In the genomic region with DNA sequence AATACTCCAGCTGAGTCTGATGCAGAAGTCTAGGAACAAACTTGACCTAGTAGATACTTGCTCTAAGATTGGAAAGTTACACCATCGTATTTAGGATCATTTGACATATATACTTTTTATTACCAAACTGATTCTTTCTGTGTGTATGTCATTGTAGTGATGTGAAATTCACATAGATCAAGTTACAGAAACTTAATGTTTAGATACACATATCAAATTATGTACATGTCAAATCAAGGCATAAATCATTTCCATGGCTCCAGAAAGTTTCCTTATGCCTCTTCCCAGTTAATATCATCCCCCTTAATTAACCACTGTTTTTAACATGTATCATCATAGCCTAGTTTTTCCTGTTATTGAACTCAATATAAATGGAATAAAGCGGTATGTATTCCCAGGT, we compare ENCODE assay signal across 25 cellular contexts.
"Had no signal": no experiment of that assay in that cellular context is flagged by ENCODE, and none has a peak within 500 bp of the region (broad histone marks: within the 10 kb centered on the region; RNA-seq: fewer than 3 reads in every experiment).

No MANE protein-coding gene starts in this region.

- H3K27me3 ChIP-seq: left lung, sigmoid colon, thyroid gland had no signal

- H3K27ac ChIP-seq: left lung, sigmoid colon, thyroid gland had no signal

- DNase-seq: activated B cell treated with CpG ODN at 0.5 μM for 24 hours; activated CD4-positive, alpha-beta memory T cell treated with anti-CD3 and anti-CD28 coated beads, Interleukin-2, amount 10 ng/mL, durations not matched to agents 7 days and 5 days; activated CD4-positive, alpha-beta T cell treated with anti-CD3 and anti-CD28 coated beads for 48 hours; activated CD8-positive, alpha-beta memory T cell treated with anti-CD3 and anti-CD28 coated beads, Interleukin-2, amount 10 ng/mL, durations not matched to agents 7 days and 5 days; activated naive CD4-positive, alpha-beta T cell; activated naive CD8-positive, alpha-beta T cell treated with anti-CD3 and anti-CD28 coated beads, Interleukin-2, amount 10 ng/mL, durations not matched to agents 7 days and 5 days; activated T-cell treated with anti-CD3 and anti-CD28 coated beads, Interleukin-2, amount 50 U/mL, for 1 hour; aorta; effector CD8-positive, alpha-beta T cell; hypothalamus; kidney; left lung; nephron progenitor cell; nucleus accumbens; posterior cingulate gyrus; sigmoid colon; stimulated activated CD4-positive, alpha-beta T cell treated with anti-CD3 and anti-CD28 coated beads, Interleukin-12 subunit alpha, Interleukin-12 subunit beta, amount 100 ng/mL, for 4 hours; stimulated activated CD4-positive, alpha-beta T cell treated with anti-CD3 and anti-CD28 coated beads, Interleukin-1b, Interleukin-23, amount 100 ng/mL, for 48 hours; stimulated activated CD8-positive, alpha-beta memory T cell treated with anti-CD3 and anti-CD28 coated beads, Interleukin-4, amount 100 ng/mL, for 48 hours; stimulated activated naive CD4-positive, alpha-beta T cell; T-cell; T-helper 9 cell; thyroid gland had no signal

- H3K9me3 ChIP-seq: left lung, sigmoid colon, thyroid gland had no signal

- ATAC-seq: activated CD8-positive, alpha-beta memory T cell treated with anti-CD3 and anti-CD28 coated beads, Interleukin-2, amount 10 ng/mL, durations not matched to agents 7 days and 5 days; activated T-helper 17 cell treated with anti-CD3 and anti-CD28 coated beads, Interleukin-2, amount 50 U/mL, for 72 hours; esophagus mucosa; T-cell had no signal

- H3K36me3 ChIP-seq: left lung, sigmoid colon, thyroid gland had no signal

- H3K4me1 ChIP-seq: left lung, sigmoid colon, thyroid gland had no signal

- H3K4me3 ChIP-seq: left lung, sigmoid colon, thyroid gland had no signal
